In genomic region chr14:75092698-75093097, GRCh38 we compare ENCODE assay signal across 31 cellular contexts. TPM values are rescaled to one million over a fixed set of nuclear protein-coding genes. Genes with fewer than 3 reads are reported as not detected.
"Had no signal": no experiment of that assay in that cellular context is flagged by ENCODE, and none has a peak within 500 bp of the region (broad histone marks: within the 10 kb centered on the region; RNA-seq: fewer than 3 reads in every experiment).

No MANE protein-coding gene starts in this region.

- ATAC-seq: activated CD8-positive, alpha-beta memory T cell treated with anti-CD3 and anti-CD28 coated beads, Interleukin-2, amount 10 ng/mL, durations not matched to agents 7 days and 5 days; activated naive CD4-positive, alpha-beta T cell treated with anti-CD3 and anti-CD28 coated beads, Interleukin-2, amount 50 U/mL, for 72 hours; activated naive CD8-positive, alpha-beta T cell treated with anti-CD3 and anti-CD28 coated beads, Interleukin-2, amount 50 U/mL, for 24 hours; body of pancreas; Panc1; Right ventricle myocardium inferior had no signal

- H3K4me1 Mint-ChIP-seq: activated CD4-positive, alpha-beta T cell treated with anti-CD3 and anti-CD28 coated beads, Interleukin-2, amount 10 ng/mL, durations not matched to agents 24 days and 14 days; activated CD8-positive, alpha-beta memory T cell treated with anti-CD3 and anti-CD28 coated beads, Interleukin-2, amount 10 ng/mL, durations not matched to agents 7 days and 5 days; activated naive CD8-positive, alpha-beta T cell treated with anti-CD3 and anti-CD28 coated beads, Interleukin-2, amount 50 U/mL, for 24 hours had no signal

- DNase-seq: activated B cell treated with CpG ODN at 0.5 μM for 24 hours; activated CD4-positive, alpha-beta T cell treated with anti-CD3 and anti-CD28 coated beads for 1 hour; activated CD4-positive, alpha-beta T cell treated with anti-CD3 and anti-CD28 coated beads, Interleukin-2, amount 10 ng/mL, durations not matched to agents 24 days and 14 days; activated CD4-positive, alpha-beta T cell treated with anti-CD3 and anti-CD28 coated beads, Interleukin-2, amount 50 U/mL, for 48 hours; activated CD8-positive, alpha-beta memory T cell treated with anti-CD3 and anti-CD28 coated beads, Interleukin-2, amount 10 ng/mL, durations not matched to agents 7 days and 5 days; activated effector memory CD4-positive, alpha-beta T cell treated with Interleukin-2 at 50 U/mL for 16 hours; activated naive CD4-positive, alpha-beta T cell treated with Interleukin-2 at 50 U/mL for 16 hours; activated naive CD8-positive, alpha-beta T cell treated with anti-CD3 and anti-CD28 coated beads, Interleukin-2, amount 50 U/mL, for 24 hours; activated T-cell treated with anti-CD3 and anti-CD28 coated beads, Interleukin-2, amount 50 U/mL, for 24 hours; amniotic stem cell; body of pancreas; MG63; MV-4-11; NCI-H1092 treated with DMSO at 0.1 percent for 48 hours; NCI-H1436 treated with DMSO at 0.1 percent for 48 hours; NCI-H1930; NCI-H2171; NCI-H226; NCI-H526; NCI-H82; OCI-M1; RPMI8226; SJCRH30 had no signal

- H3K4me3 Mint-ChIP-seq: activated B cell treated with CpG ODN at 0.5 μM for 24 hours; activated CD4-positive, alpha-beta T cell treated with anti-CD3 and anti-CD28 coated beads, Interleukin-2, amount 10 ng/mL, durations not matched to agents 24 days and 14 days; activated CD8-positive, alpha-beta memory T cell treated with anti-CD3 and anti-CD28 coated beads, Interleukin-2, amount 10 ng/mL, durations not matched to agents 7 days and 5 days; activated naive CD8-positive, alpha-beta T cell treated with anti-CD3 and anti-CD28 coated beads, Interleukin-2, amount 50 U/mL, for 24 hours; activated T-cell treated with anti-CD3 and anti-CD28 coated beads, Interleukin-2, amount 50 U/mL, for 24 hours; activated T-helper 1 cell treated with anti-CD3 and anti-CD28 coated beads, Interleukin-12 subunit alpha, Interleukin-12 subunit beta, Interleukin-2, Interleukin-4 antibody, amounts not matched to agents 30 ng/mL and 10 ng/mL and 1 ng/mL, durations not matched to agents 14 hours and 24 hours and 36 hours; central memory CD8-positive, alpha-beta T cell; T-helper 1 cell treated with Interleukin-12 subunit alpha and Interleukin-12 subunit beta and Interleukin-4 antibody, amounts not matched to agents 30 μg/mL and 1 μg/mL, for 36 hours had no signal

- H3K36me3 Mint-ChIP-seq: activated naive CD4-positive, alpha-beta T cell treated with anti-CD3 and anti-CD28 coated beads, Interleukin-2, amount 50 U/mL, for 72 hours had no signal

- FAIRE-seq: bronchial epithelial cell had no signal

- H3K27me3 Mint-ChIP-seq: activated B cell treated with CpG ODN at 0.5 μM for 24 hours; activated CD4-positive, alpha-beta T cell treated with anti-CD3 and anti-CD28 coated beads, Interleukin-2, amount 10 ng/mL, durations not matched to agents 24 days and 14 days; activated CD8-positive, alpha-beta memory T cell treated with anti-CD3 and anti-CD28 coated beads, Interleukin-2, amount 10 ng/mL, durations not matched to agents 7 days and 5 days; activated naive CD8-positive, alpha-beta T cell treated with anti-CD3 and anti-CD28 coated beads, Interleukin-2, amount 50 U/mL, for 24 hours; activated T-cell treated with anti-CD3 and anti-CD28 coated beads, Interleukin-2, amount 50 U/mL, for 24 hours; central memory CD8-positive, alpha-beta T cell had no signal

- H3K27ac Mint-ChIP-seq: activated B cell treated with CpG ODN at 0.5 μM for 24 hours; activated CD4-positive, alpha-beta T cell treated with anti-CD3 and anti-CD28 coated beads, Interleukin-2, amount 10 ng/mL, durations not matched to agents 24 days and 14 days; activated CD8-positive, alpha-beta memory T cell treated with anti-CD3 and anti-CD28 coated beads, Interleukin-2, amount 10 ng/mL, durations not matched to agents 7 days and 5 days; activated naive CD4-positive, alpha-beta T cell treated with anti-CD3 and anti-CD28 coated beads, Interleukin-2, amount 50 U/mL, for 72 hours; activated naive CD8-positive, alpha-beta T cell treated with anti-CD3 and anti-CD28 coated beads, Interleukin-2, amount 50 U/mL, for 24 hours; activated T-cell treated with anti-CD3 and anti-CD28 coated beads, Interleukin-2, amount 50 U/mL, for 24 hours; activated T-helper 1 cell treated with anti-CD3 and anti-CD28 coated beads, Interleukin-12 subunit alpha, Interleukin-12 subunit beta, Interleukin-2, Interleukin-4 antibody, amounts not matched to agents 30 ng/mL and 10 ng/mL and 1 ng/mL, durations not matched to agents 14 hours and 24 hours and 36 hours; T-helper 1 cell treated with Interleukin-12 subunit alpha and Interleukin-12 subunit beta and Interleukin-4 antibody, amounts not matched to agents 30 μg/mL and 1 μg/mL, for 36 hours had no signal

- H3K9me3 Mint-ChIP-seq: activated B cell treated with CpG ODN at 0.5 μM for 24 hours; activated CD4-positive, alpha-beta T cell treated with anti-CD3 and anti-CD28 coated beads, Interleukin-2, amount 10 ng/mL, durations not matched to agents 24 days and 14 days; activated naive CD4-positive, alpha-beta T cell treated with anti-CD3 and anti-CD28 coated beads, Interleukin-2, amount 50 U/mL, for 72 hours; activated naive CD8-positive, alpha-beta T cell treated with anti-CD3 and anti-CD28 coated beads, Interleukin-2, amount 50 U/mL, for 24 hours; activated T-cell treated with anti-CD3 and anti-CD28 coated beads, Interleukin-2, amount 50 U/mL, for 24 hours; activated T-helper 1 cell treated with anti-CD3 and anti-CD28 coated beads, Interleukin-12 subunit alpha, Interleukin-12 subunit beta, Interleukin-2, Interleukin-4 antibody, amounts not matched to agents 30 ng/mL and 10 ng/mL and 1 ng/mL, durations not matched to agents 14 hours and 24 hours and 36 hours; central memory CD8-positive, alpha-beta T cell; T-helper 1 cell treated with Interleukin-12 subunit alpha and Interleukin-12 subunit beta and Interleukin-4 antibody, amounts not matched to agents 30 μg/mL and 1 μg/mL, for 36 hours had no signal

RNA-seq across cellular contexts. Expression of gene ZC2HC1C, which starts 23.3 kb away (rescaled TPM):
- total RNA-seq: ascending aorta, SJCRH30 had no signal

RNA-seq across cellular contexts. Expression of gene ACYP1, which starts 28.9 kb away (rescaled TPM):
- total RNA-seq: ascending aorta had no signal
